20 cellular contexts compared by ENCODE assay signal in genomic region chr2:212990697-212991096, GRCh38.
A peak's percentile ranks its signal among the peaks of the same experiment; 100 is the strongest.
DNase-seq lines count a peak whose midpoint lies in the region; ATAC-seq and TF ChIP-seq lines count a peak whose summit lies in the region.
"Had no signal": no experiment of that assay in that cellular context is flagged by ENCODE, and none has a peak within 500 bp of the region (broad histone marks: within the 10 kb centered on the region; RNA-seq: fewer than 3 reads in every experiment).

No MANE protein-coding gene starts in this region.

- in situ Hi-C loops in mammary epithelial cell (cut with MboI; ENCODE audit: low sequenced_read_pairs in 2 of 2) = no loop called here

- H3K27me3 ChIP-seq in mammary epithelial cell (ENCODE audit: insufficient read depth, low read length) = no peaks in the 10 kb centered on the region
- H3K27me3 ChIP-seq: ovary had no signal

- H3K4me1 Mint-ChIP-seq in natural killer cell (peaks cover 5% of the 10 kb centered on the region in 2 donors), chondrocyte (ENCODE audit: low read depth) (peaks cover 13% of the 10 kb centered on the region)

- CTCF ChIA-PET in mammary epithelial cell (lab: Charles Lee; ENCODE audit: low non-redundant PET) = no interaction called here

- no peak for DNase-seq in natural killer cell
- DNase-seq in mammary epithelial cell = no peak
- no peak for DNase-seq in chondrocyte (ENCODE audit: low spot score)
- DNase-seq in SHP77 (lab: John Stamatoyannopoulos, UW) = no peak
- DNase-seq: activated CD8-positive, alpha-beta T cell treated with anti-CD3 and anti-CD28 coated beads for 36 hours; activated naive CD4-positive, alpha-beta T cell; EL; KG1; mucosa of descending colon; NCI-H1436 treated with DMSO at 0.1 percent for 48 hours; NCI-H524; ovary; stimulated activated CD4-positive, alpha-beta T cell treated with anti-CD3 and anti-CD28 coated beads, Interleukin-12 subunit alpha, Interleukin-12 subunit beta, amount 100 ng/mL, for 4 hours; substantia nigra had no signal

- H3K4me2 ChIP-seq in mammary epithelial cell (ENCODE audit: insufficient read depth, low read depth, low read length) = no peak overlapping the region

- H4K20me1 ChIP-seq in mammary epithelial cell (ENCODE audit: insufficient read depth, low read length) = no peaks in the 10 kb centered on the region

- TF ChIP-seq CTCF in natural killer cell (IDR thresholded peaks at IDR 0.05) (no peak), mammary epithelial cell (conservative IDR thresholded peaks at IDR 0.05 in 1 of 2, IDR thresholded peaks at IDR 0.05 in 1 of 2; ENCODE audit: extremely low read depth in 1 of 2, insufficient read depth in 1 of 2, low read depth in 1 of 2, low read length in 2 of 2) (no peak), chondrocyte (IDR thresholded peaks at IDR 0.05) (no peak)

- H3K4me1 ChIP-seq in mammary epithelial cell (ENCODE audit: insufficient read depth, low read length) = no peaks in the 10 kb centered on the region

- peak; percentile 62 for ATAC-seq in GM19397 (IDR thresholded peaks at IDR 0.05; ENCODE audit: unreplicated experiment)
- peak; percentile 64 for ATAC-seq in HG02763 (IDR thresholded peaks at IDR 0.05; ENCODE audit: unreplicated experiment)
- peak; percentile 86 for ATAC-seq in HG03520 (IDR thresholded peaks at IDR 0.05; ENCODE audit: unreplicated experiment)
- peak in 1 of 3 donors; percentile 47 for ATAC-seq in natural killer cell
- ATAC-seq in GM21423 (IDR thresholded peaks at IDR 0.05; ENCODE audit: unreplicated experiment) = no peak
- ATAC-seq: activated CD8-positive, alpha-beta T cell treated with anti-CD3 and anti-CD28 coated beads for 36 hours; mucosa of descending colon had no signal

- intact Hi-C loops in natural killer cell (cut with micrococcal nuclease) (no loop called here), mammary epithelial cell (cut with micrococcal nuclease) (no loop called here)

- no peak overlapping the region for H3K4me3 Mint-ChIP-seq in natural killer cell
- no peak overlapping the region for H3K4me3 Mint-ChIP-seq in chondrocyte (ENCODE audit: unreplicated experiment)
- H3K4me3 Mint-ChIP-seq: activated CD8-positive, alpha-beta T cell treated with anti-CD3 and anti-CD28 coated beads for 36 hours had no signal

- no TSS peak for BruUV-seq in mammary epithelial cell (replicated peaks; lab: Mats Ljungman, UMichigan)

- no peak overlapping the region for H3K27ac ChIP-seq in mammary epithelial cell (ENCODE audit: insufficient read depth, low read depth, low read length)
- H3K27ac ChIP-seq: C4-2B, ovary, RWPE1 had no signal

- peaks cover 23% of the 10 kb centered on the region for H3K36me3 Mint-ChIP-seq in natural killer cell
- H3K36me3 Mint-ChIP-seq in chondrocyte (ENCODE audit: low read depth) = peaks cover 6% of the 10 kb centered on the region

- peak overlapping the region; percentile 27 to 48 for H3K27ac Mint-ChIP-seq in natural killer cell
- H3K27ac Mint-ChIP-seq in chondrocyte (ENCODE audit: unreplicated experiment) = no peak overlapping the region
- H3K27ac Mint-ChIP-seq: activated CD8-positive, alpha-beta T cell treated with anti-CD3 and anti-CD28 coated beads for 36 hours had no signal

- WGBS in mammary epithelial cell (ENCODE audit: low coverage, missing lambda C conversion rate) = 86% methylated on average over 1 of the region's 1 CpG

- dilution Hi-C loops in mammary epithelial cell (cut with HindIII; ENCODE audit: low sequenced_read_pairs) = no loop called here

- H3K36me3 ChIP-seq in mammary epithelial cell (ENCODE audit: insufficient read depth, low read length) = no peaks in the 10 kb centered on the region
- H3K36me3 ChIP-seq: ovary had no signal

- H3K4me3 ChIP-seq in mammary epithelial cell (replicated peaks in 1 of 3; ENCODE audit: insufficient read depth in 1 of 3, low read depth in 2 of 3, low read length in 3 of 3) = no peak overlapping the region
- H3K4me3 ChIP-seq: mucosa of descending colon, ovary had no signal

- no peaks in the 10 kb centered on the region for H3K9me3 ChIP-seq in mammary epithelial cell (replicated peaks; ENCODE audit: insufficient read depth, low read length)
- H3K9me3 ChIP-seq: mucosa of descending colon, ovary had no signal

- peaks cover 3% of the 10 kb centered on the region in 2 donors for H3K9me3 Mint-ChIP-seq in natural killer cell
- no peaks in the 10 kb centered on the region for H3K9me3 Mint-ChIP-seq in chondrocyte (ENCODE audit: low read depth)
- H3K9me3 Mint-ChIP-seq: activated CD8-positive, alpha-beta T cell treated with anti-CD3 and anti-CD28 coated beads for 36 hours had no signal

- H3K79me2 ChIP-seq in mammary epithelial cell (ENCODE audit: insufficient read depth, low read length) = no peaks in the 10 kb centered on the region

- no peak overlapping the region for H3K9ac ChIP-seq in mammary epithelial cell (ENCODE audit: insufficient read depth, low read length)

- no peaks in the 10 kb centered on the region for H3K27me3 Mint-ChIP-seq in natural killer cell (ENCODE audit: low read depth in 2 of 2)
- no peaks in the 10 kb centered on the region for H3K27me3 Mint-ChIP-seq in chondrocyte (ENCODE audit: low read depth)
- H3K27me3 Mint-ChIP-seq: activated CD8-positive, alpha-beta T cell treated with anti-CD3 and anti-CD28 coated beads for 36 hours had no signal

- H2AFZ ChIP-seq in mammary epithelial cell (ENCODE audit: low read depth, low read length) = no peak overlapping the region
